ENCODE assay signal across 1 cellular context in the genomic region with DNA sequence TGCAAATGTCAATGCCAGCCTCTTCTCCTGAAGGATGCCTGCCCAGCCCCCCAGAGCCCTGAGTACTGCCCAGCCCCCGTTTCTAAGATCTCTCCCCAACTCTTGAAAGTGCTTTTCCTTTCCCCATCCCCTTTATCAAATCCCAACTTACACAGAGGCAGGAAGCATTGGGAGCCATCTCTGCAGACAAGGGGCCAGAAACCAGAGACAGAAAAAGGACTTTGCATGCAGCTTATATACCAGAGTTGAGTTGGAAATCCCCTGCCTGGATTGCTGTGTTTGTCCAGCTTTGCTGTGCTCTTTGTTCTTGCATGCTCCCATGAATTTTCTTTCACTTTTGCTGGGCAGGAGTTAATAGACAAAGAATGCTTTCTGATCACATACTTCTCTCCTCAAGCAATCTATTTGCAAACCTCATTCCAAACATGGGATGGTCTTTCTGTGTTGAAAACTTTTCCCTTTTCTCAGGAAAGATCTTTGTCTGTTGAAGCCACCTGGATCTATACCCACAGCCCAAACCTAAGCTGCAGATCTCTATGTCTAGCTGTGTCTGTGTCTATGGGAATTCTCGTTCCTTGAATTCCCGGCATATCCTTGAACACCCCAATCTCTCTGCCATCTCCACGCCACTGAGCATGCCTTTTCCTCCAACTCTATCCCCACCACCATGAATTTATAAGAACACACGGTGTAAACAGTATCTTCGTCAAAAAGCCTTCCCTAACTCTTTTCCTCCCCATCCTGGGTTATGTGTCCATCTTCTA.
A peak's percentile ranks its signal among the peaks of the same experiment; 100 is the strongest.
TF ChIP-seq lines count a peak whose summit lies in the region.

A gene (minus strand): TSS at position 209 of the 764 bp plus-strand sequence. CDS start 31 bp downstream, at position 178.

TF ChIP-seq in GM12878, 131 proteins besides CTCF, POLR2A, EP300 and RAD21 (continued from another document and continues in another):
- TF ChIP-seq POU2F2 (IDR thresholded peaks at IDR 0.05; ENCODE audit: borderline replicate concordance, low read depth, low read length) (peak; percentile 33; the same call in 1 of the 3 replicates), ASH2L (IDR thresholded peaks at IDR 0.05; ENCODE audit: borderline replicate concordance, low read depth) (no peak), RFX5 (IDR thresholded peaks at IDR 0.05; ENCODE audit: low read depth, low read length) (no peak), TARDBP (IDR thresholded peaks at IDR 0.05; ENCODE audit: borderline replicate concordance) (no peak), LARP7 (IDR thresholded peaks at IDR 0.05) (no peak), ZNF622 (IDR thresholded peaks at IDR 0.05) (no peak), DPF2 (IDR thresholded peaks at IDR 0.05) (no peak), POLR2AphosphoS5 (IDR thresholded peaks at IDR 0.05; ENCODE audit: low read length) (peak; percentile 86), EED (IDR thresholded peaks at IDR 0.05; ENCODE audit: low read depth) (0 out of 2 replicates have a peak, but pooled peaks have one; percentile 40), ZNF384 (IDR thresholded peaks at IDR 0.05; ENCODE audit: borderline replicate concordance, low read depth, low read length) (no peak), NR2C2 (IDR thresholded peaks at IDR 0.05; ENCODE audit: borderline replicate concordance, control insufficient read depth, insufficient read length, low read depth) (no peak), RELA (IDR thresholded peaks at IDR 0.05; ENCODE audit: borderline replicate concordance, partially characterized antibody) (peak; percentile 45), HDAC6 (IDR thresholded peaks at IDR 0.05; ENCODE audit: unreplicated experiment) (no peak), ZBED1 (IDR thresholded peaks at IDR 0.05; ENCODE audit: borderline replicate concordance) (no peak), SREBF1 (IDR thresholded peaks at IDR 0.05; ENCODE audit: low read length) (no peak), FOS (IDR thresholded peaks at IDR 0.05; ENCODE audit: borderline replicate concordance, extremely low read depth, insufficient read length) (no peak)
- TF ChIP-seq, protein P1, sequence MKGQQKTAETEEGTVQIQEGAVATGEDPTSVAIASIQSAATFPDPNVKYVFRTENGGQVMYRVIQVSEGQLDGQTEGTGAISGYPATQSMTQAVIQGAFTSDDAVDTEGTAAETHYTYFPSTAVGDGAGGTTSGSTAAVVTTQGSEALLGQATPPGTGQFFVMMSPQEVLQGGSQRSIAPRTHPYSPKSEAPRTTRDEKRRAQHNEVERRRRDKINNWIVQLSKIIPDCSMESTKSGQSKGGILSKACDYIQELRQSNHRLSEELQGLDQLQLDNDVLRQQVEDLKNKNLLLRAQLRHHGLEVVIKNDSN (IDR thresholded peaks at IDR 0.05; ENCODE audit: borderline replicate concordance, extremely low read length, insufficient read depth, low read depth, low read length) = no peak
- TF ChIP-seq, protein P2, sequence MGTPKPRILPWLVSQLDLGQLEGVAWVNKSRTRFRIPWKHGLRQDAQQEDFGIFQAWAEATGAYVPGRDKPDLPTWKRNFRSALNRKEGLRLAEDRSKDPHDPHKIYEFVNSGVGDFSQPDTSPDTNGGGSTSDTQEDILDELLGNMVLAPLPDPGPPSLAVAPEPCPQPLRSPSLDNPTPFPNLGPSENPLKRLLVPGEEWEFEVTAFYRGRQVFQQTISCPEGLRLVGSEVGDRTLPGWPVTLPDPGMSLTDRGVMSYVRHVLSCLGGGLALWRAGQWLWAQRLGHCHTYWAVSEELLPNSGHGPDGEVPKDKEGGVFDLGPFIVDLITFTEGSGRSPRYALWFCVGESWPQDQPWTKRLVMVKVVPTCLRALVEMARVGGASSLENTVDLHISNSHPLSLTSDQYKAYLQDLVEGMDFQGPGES (IDR thresholded peaks at IDR 0.05) = 0 out of 2 replicates have a peak, but pooled peaks have one; percentile 9
- TF ChIP-seq, protein P3, sequence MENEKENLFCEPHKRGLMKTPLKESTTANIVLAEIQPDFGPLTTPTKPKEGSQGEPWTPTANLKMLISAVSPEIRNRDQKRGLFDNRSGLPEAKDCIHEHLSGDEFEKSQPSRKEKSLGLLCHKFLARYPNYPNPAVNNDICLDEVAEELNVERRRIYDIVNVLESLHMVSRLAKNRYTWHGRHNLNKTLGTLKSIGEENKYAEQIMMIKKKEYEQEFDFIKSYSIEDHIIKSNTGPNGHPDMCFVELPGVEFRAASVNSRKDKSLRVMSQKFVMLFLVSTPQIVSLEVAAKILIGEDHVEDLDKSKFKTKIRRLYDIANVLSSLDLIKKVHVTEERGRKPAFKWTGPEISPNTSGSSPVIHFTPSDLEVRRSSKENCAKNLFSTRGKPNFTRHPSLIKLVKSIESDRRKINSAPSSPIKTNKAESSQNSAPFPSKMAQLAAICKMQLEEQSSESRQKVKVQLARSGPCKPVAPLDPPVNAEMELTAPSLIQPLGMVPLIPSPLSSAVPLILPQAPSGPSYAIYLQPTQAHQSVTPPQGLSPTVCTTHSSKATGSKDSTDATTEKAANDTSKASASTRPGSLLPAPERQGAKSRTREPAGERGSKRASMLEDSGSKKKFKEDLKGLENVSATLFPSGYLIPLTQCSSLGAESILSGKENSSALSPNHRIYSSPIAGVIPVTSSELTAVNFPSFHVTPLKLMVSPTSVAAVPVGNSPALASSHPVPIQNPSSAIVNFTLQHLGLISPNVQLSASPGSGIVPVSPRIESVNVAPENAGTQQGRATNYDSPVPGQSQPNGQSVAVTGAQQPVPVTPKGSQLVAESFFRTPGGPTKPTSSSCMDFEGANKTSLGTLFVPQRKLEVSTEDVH (IDR thresholded peaks at IDR 0.05; ENCODE audit: low read depth, partially characterized antibody) = no peak
- TF ChIP-seq, protein P4, sequence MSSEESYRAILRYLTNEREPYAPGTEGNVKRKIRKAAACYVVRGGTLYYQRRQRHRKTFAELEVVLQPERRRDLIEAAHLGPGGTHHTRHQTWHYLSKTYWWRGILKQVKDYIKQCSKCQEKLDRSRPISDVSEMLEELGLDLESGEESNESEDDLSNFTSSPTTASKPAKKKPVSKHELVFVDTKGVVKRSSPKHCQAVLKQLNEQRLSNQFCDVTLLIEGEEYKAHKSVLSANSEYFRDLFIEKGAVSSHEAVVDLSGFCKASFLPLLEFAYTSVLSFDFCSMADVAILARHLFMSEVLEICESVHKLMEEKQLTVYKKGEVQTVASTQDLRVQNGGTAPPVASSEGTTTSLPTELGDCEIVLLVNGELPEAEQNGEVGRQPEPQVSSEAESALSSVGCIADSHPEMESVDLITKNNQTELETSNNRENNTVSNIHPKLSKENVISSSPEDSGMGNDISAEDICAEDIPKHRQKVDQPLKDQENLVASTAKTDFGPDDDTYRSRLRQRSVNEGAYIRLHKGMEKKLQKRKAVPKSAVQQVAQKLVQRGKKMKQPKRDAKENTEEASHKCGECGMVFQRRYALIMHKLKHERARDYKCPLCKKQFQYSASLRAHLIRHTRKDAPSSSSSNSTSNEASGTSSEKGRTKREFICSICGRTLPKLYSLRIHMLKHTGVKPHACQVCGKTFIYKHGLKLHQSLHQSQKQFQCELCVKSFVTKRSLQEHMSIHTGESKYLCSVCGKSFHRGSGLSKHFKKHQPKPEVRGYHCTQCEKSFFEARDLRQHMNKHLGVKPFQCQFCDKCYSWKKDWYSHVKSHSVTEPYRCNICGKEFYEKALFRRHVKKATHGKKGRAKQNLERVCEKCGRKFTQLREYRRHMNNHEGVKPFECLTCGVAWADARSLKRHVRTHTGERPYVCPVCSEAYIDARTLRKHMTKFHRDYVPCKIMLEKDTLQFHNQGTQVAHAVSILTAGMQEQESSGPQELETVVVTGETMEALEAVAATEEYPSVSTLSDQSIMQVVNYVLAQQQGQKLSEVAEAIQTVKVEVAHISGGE (CRISPR knock-in tag; IDR thresholded peaks at IDR 0.05) = no peak
- TF ChIP-seq, protein P5, sequence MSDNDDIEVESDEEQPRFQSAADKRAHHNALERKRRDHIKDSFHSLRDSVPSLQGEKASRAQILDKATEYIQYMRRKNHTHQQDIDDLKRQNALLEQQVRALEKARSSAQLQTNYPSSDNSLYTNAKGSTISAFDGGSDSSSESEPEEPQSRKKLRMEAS (IDR thresholded peaks at IDR 0.05; ENCODE audit: low read depth, low read length) = no peak
- TF ChIP-seq, protein P6, sequence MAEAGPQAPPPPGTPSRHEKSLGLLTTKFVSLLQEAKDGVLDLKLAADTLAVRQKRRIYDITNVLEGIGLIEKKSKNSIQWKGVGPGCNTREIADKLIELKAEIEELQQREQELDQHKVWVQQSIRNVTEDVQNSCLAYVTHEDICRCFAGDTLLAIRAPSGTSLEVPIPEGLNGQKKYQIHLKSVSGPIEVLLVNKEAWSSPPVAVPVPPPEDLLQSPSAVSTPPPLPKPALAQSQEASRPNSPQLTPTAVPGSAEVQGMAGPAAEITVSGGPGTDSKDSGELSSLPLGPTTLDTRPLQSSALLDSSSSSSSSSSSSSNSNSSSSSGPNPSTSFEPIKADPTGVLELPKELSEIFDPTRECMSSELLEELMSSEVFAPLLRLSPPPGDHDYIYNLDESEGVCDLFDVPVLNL (IDR thresholded peaks at IDR 0.05; ENCODE audit: low read depth, low read length) = no peak
- TF ChIP-seq, protein P7, sequence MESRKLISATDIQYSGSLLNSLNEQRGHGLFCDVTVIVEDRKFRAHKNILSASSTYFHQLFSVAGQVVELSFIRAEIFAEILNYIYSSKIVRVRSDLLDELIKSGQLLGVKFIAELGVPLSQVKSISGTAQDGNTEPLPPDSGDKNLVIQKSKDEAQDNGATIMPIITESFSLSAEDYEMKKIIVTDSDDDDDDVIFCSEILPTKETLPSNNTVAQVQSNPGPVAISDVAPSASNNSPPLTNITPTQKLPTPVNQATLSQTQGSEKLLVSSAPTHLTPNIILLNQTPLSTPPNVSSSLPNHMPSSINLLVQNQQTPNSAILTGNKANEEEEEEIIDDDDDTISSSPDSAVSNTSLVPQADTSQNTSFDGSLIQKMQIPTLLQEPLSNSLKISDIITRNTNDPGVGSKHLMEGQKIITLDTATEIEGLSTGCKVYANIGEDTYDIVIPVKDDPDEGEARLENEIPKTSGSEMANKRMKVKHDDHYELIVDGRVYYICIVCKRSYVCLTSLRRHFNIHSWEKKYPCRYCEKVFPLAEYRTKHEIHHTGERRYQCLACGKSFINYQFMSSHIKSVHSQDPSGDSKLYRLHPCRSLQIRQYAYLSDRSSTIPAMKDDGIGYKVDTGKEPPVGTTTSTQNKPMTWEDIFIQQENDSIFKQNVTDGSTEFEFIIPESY (IDR thresholded peaks at IDR 0.05) = no peak
- TF ChIP-seq, protein P8, sequence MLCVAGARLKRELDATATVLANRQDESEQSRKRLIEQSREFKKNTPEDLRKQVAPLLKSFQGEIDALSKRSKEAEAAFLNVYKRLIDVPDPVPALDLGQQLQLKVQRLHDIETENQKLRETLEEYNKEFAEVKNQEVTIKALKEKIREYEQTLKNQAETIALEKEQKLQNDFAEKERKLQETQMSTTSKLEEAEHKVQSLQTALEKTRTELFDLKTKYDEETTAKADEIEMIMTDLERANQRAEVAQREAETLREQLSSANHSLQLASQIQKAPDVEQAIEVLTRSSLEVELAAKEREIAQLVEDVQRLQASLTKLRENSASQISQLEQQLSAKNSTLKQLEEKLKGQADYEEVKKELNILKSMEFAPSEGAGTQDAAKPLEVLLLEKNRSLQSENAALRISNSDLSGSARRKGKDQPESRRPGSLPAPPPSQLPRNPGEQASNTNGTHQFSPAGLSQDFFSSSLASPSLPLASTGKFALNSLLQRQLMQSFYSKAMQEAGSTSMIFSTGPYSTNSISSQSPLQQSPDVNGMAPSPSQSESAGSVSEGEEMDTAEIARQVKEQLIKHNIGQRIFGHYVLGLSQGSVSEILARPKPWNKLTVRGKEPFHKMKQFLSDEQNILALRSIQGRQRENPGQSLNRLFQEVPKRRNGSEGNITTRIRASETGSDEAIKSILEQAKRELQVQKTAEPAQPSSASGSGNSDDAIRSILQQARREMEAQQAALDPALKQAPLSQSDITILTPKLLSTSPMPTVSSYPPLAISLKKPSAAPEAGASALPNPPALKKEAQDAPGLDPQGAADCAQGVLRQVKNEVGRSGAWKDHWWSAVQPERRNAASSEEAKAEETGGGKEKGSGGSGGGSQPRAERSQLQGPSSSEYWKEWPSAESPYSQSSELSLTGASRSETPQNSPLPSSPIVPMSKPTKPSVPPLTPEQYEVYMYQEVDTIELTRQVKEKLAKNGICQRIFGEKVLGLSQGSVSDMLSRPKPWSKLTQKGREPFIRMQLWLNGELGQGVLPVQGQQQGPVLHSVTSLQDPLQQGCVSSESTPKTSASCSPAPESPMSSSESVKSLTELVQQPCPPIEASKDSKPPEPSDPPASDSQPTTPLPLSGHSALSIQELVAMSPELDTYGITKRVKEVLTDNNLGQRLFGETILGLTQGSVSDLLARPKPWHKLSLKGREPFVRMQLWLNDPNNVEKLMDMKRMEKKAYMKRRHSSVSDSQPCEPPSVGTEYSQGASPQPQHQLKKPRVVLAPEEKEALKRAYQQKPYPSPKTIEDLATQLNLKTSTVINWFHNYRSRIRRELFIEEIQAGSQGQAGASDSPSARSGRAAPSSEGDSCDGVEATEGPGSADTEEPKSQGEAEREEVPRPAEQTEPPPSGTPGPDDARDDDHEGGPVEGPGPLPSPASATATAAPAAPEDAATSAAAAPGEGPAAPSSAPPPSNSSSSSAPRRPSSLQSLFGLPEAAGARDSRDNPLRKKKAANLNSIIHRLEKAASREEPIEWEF (IDR thresholded peaks at IDR 0.05; ENCODE audit: insufficient replicate concordance, low read depth, low read length) = no peak
- TF ChIP-seq, protein P9, sequence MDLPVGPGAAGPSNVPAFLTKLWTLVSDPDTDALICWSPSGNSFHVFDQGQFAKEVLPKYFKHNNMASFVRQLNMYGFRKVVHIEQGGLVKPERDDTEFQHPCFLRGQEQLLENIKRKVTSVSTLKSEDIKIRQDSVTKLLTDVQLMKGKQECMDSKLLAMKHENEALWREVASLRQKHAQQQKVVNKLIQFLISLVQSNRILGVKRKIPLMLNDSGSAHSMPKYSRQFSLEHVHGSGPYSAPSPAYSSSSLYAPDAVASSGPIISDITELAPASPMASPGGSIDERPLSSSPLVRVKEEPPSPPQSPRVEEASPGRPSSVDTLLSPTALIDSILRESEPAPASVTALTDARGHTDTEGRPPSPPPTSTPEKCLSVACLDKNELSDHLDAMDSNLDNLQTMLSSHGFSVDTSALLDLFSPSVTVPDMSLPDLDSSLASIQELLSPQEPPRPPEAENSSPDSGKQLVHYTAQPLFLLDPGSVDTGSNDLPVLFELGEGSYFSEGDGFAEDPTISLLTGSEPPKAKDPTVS (IDR thresholded peaks at IDR 0.05; ENCODE audit: low read depth, low read length) = no peak
- TF ChIP-seq, protein P10, sequence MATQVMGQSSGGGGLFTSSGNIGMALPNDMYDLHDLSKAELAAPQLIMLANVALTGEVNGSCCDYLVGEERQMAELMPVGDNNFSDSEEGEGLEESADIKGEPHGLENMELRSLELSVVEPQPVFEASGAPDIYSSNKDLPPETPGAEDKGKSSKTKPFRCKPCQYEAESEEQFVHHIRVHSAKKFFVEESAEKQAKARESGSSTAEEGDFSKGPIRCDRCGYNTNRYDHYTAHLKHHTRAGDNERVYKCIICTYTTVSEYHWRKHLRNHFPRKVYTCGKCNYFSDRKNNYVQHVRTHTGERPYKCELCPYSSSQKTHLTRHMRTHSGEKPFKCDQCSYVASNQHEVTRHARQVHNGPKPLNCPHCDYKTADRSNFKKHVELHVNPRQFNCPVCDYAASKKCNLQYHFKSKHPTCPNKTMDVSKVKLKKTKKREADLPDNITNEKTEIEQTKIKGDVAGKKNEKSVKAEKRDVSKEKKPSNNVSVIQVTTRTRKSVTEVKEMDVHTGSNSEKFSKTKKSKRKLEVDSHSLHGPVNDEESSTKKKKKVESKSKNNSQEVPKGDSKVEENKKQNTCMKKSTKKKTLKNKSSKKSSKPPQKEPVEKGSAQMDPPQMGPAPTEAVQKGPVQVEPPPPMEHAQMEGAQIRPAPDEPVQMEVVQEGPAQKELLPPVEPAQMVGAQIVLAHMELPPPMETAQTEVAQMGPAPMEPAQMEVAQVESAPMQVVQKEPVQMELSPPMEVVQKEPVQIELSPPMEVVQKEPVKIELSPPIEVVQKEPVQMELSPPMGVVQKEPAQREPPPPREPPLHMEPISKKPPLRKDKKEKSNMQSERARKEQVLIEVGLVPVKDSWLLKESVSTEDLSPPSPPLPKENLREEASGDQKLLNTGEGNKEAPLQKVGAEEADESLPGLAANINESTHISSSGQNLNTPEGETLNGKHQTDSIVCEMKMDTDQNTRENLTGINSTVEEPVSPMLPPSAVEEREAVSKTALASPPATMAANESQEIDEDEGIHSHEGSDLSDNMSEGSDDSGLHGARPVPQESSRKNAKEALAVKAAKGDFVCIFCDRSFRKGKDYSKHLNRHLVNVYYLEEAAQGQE (IDR thresholded peaks at IDR 0.05; ENCODE audit: low read depth, low read length) = no peak
